In the genomic region with DNA sequence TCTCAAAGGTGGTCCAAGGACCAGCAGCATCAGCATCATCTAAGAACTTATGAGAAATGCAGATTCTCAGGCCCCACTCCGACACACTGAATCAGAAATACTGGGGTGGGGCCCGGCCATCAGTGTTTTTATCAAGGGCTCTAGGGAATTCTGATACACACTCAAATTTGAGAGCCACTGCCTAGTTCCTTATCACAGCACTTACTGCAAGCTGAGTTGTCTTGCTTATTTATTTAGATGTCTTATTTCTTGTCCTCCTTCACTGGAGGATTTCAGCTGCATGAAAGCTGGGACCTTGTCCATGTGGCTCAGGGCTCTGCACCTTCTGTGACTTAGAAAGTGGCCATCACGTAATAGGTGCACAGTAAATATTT, we compare ENCODE assay signal across 25 cellular contexts.
"Had no signal": no experiment of that assay in that cellular context is flagged by ENCODE, and none has a peak within 500 bp of the region (broad histone marks: within the 10 kb centered on the region; RNA-seq: fewer than 3 reads in every experiment).

No MANE protein-coding gene starts in this region.

- H3K36me3 Mint-ChIP-seq: activated naive CD4-positive, alpha-beta T cell treated with anti-CD3 and anti-CD28 coated beads, Interleukin-2, amount 10 ng/mL, durations not matched to agents 7 days and 5 days; activated naive CD8-positive, alpha-beta T cell treated with anti-CD3 and anti-CD28 coated beads, Interleukin-2, amount 10 ng/mL, durations not matched to agents 7 days and 5 days; naive thymus-derived CD8-positive, alpha-beta T cell; T-cell had no signal

- H3K27me3 ChIP-seq: esophagus squamous epithelium, suprapubic skin, tibial artery had no signal

- H3K79me2 ChIP-seq: parathyroid adenoma had no signal

- H3K27ac Mint-ChIP-seq: activated CD4-positive, alpha-beta T cell treated with anti-CD3 and anti-CD28 coated beads for 36 hours; activated naive CD4-positive, alpha-beta T cell treated with anti-CD3 and anti-CD28 coated beads, Interleukin-2, amount 10 ng/mL, durations not matched to agents 7 days and 5 days; activated naive CD8-positive, alpha-beta T cell treated with anti-CD3 and anti-CD28 coated beads, Interleukin-2, amount 10 ng/mL, durations not matched to agents 7 days and 5 days; naive thymus-derived CD8-positive, alpha-beta T cell; T-cell had no signal

- H3K27me3 Mint-ChIP-seq: activated CD4-positive, alpha-beta T cell treated with anti-CD3 and anti-CD28 coated beads for 36 hours; naive thymus-derived CD8-positive, alpha-beta T cell; T-cell had no signal

- DNase-seq: activated CD4-positive, alpha-beta T cell treated with anti-CD3 and anti-CD28 coated beads for 36 hours; activated CD4-positive, alpha-beta T cell treated with anti-CD3 and anti-CD28 coated beads, Interleukin-2, amount 50 U/mL, for 4 hours; activated CD4-positive, CD25-positive, alpha-beta regulatory T cell; activated CD8-positive, alpha-beta memory T cell treated with anti-CD3 and anti-CD28 coated beads for 24 hours; activated gamma-delta T cell; activated naive CD4-positive, alpha-beta T cell treated with anti-CD3 and anti-CD28 coated beads, Interleukin-2, amount 10 ng/mL, durations not matched to agents 7 days and 5 days; activated naive CD8-positive, alpha-beta T cell treated with anti-CD3 and anti-CD28 coated beads, Interleukin-2, amount 10 ng/mL, durations not matched to agents 7 days and 5 days; amniotic stem cell; caudate nucleus; esophagus squamous epithelium; islet precursor cell; left cardiac atrium; left ventricle myocardium superior; midbrain; naive thymus-derived CD8-positive, alpha-beta T cell; nucleus accumbens; psoas muscle; stimulated activated CD4-positive, alpha-beta T cell treated with anti-CD3 and anti-CD28 coated beads, Interleukin-15, amount 100 ng/mL, for 24 hours; stimulated activated CD4-positive, alpha-beta T cell treated with anti-CD3 and anti-CD28 coated beads, Interleukin-2, amount 100 ng/mL, for 24 hours; stimulated activated naive CD4-positive, alpha-beta T cell; T-cell; tibial artery had no signal

- H3K27ac ChIP-seq: parathyroid adenoma, psoas muscle, suprapubic skin, tibial artery had no signal

- H3K9me3 ChIP-seq: esophagus squamous epithelium, psoas muscle, suprapubic skin, tibial artery had no signal

- H3K36me3 ChIP-seq: esophagus squamous epithelium, suprapubic skin, tibial artery had no signal

- H3K4me3 Mint-ChIP-seq: activated CD4-positive, alpha-beta T cell treated with anti-CD3 and anti-CD28 coated beads for 36 hours; activated naive CD4-positive, alpha-beta T cell treated with anti-CD3 and anti-CD28 coated beads, Interleukin-2, amount 10 ng/mL, durations not matched to agents 7 days and 5 days; activated naive CD8-positive, alpha-beta T cell treated with anti-CD3 and anti-CD28 coated beads, Interleukin-2, amount 10 ng/mL, durations not matched to agents 7 days and 5 days; naive thymus-derived CD8-positive, alpha-beta T cell; neural crest cell; T-cell had no signal

- H3K4me1 ChIP-seq: parathyroid adenoma, psoas muscle, tibial artery had no signal

- H3K4me1 Mint-ChIP-seq: activated CD4-positive, alpha-beta T cell treated with anti-CD3 and anti-CD28 coated beads for 36 hours; activated naive CD4-positive, alpha-beta T cell treated with anti-CD3 and anti-CD28 coated beads, Interleukin-2, amount 10 ng/mL, durations not matched to agents 7 days and 5 days; activated naive CD8-positive, alpha-beta T cell treated with anti-CD3 and anti-CD28 coated beads, Interleukin-2, amount 10 ng/mL, durations not matched to agents 7 days and 5 days; naive thymus-derived CD8-positive, alpha-beta T cell; neural crest cell; T-cell had no signal

- H3K4me3 ChIP-seq: esophagus squamous epithelium, psoas muscle, suprapubic skin, tibial artery had no signal

- H3K9me3 Mint-ChIP-seq: activated naive CD4-positive, alpha-beta T cell treated with anti-CD3 and anti-CD28 coated beads, Interleukin-2, amount 10 ng/mL, durations not matched to agents 7 days and 5 days; activated naive CD8-positive, alpha-beta T cell treated with anti-CD3 and anti-CD28 coated beads, Interleukin-2, amount 10 ng/mL, durations not matched to agents 7 days and 5 days; naive thymus-derived CD8-positive, alpha-beta T cell; neural crest cell; T-cell had no signal

- H2AFZ ChIP-seq: parathyroid adenoma had no signal
